In the genomic region with DNA sequence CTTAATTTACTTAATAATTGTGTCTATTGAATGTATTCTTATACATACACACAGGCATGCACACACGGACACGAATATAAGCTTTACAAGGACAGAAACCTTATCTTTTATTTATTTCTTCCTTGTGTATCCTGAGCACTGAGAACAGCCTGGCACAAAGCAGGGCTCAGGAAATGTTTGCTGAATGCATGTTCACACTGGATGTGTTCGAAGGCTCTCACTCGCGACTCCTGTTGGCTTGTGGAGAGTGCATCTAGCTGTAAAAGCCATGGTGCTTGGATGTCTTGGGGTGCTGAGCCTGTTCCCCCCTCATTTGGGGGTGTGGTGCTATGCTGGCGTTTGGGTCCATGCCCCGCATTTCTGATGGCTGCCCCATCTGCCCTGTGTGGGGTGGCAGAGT, we compare ENCODE assay signal across 2 cellular contexts.
TF ChIP-seq lines count a peak whose summit lies in the region.

No MANE protein-coding gene starts in this region.

TF ChIP-seq in A549, 52 proteins besides CTCF, POLR2A, EP300 and RAD21 (continued from another document):
- no peak for TF ChIP-seq TP53 (CRISPR knock-in tag; IDR thresholded peaks at IDR 0.05)
- no peak for TF ChIP-seq TFCP2L1 (CRISPR knock-in tag; IDR thresholded peaks at IDR 0.05)
TF ChIP-seq in A549: peak in this region for 0.

TF ChIP-seq in IMR-90, 13 proteins besides CTCF, POLR2A, EP300 and RAD21 (continued from another document):
- TF ChIP-seq NFE2L2 (IDR thresholded peaks at IDR 0.05; ENCODE audit: low read depth, low read length) (no peak), RFX5 (IDR thresholded peaks at IDR 0.05; ENCODE audit: low read depth, low read length) (no peak), BHLHE40 (IDR thresholded peaks at IDR 0.05; ENCODE audit: low read depth, low read length) (no peak), MXI1 (IDR thresholded peaks at IDR 0.05; ENCODE audit: borderline replicate concordance, low read depth, low read length) (no peak), CHD1 (IDR thresholded peaks at IDR 0.05; ENCODE audit: low read depth, low read length) (no peak), FOS (IDR thresholded peaks at IDR 0.05; ENCODE audit: low read depth, low read length) (no peak), CEBPB (IDR thresholded peaks at IDR 0.05; ENCODE audit: low read depth, low read length) (no peak), RCOR1 (IDR thresholded peaks at IDR 0.05; ENCODE audit: insufficient replicate concordance, low read length) (no peak), ELK1 (IDR thresholded peaks at IDR 0.05; ENCODE audit: borderline replicate concordance, low read depth, low read length) (no peak), MAZ (IDR thresholded peaks at IDR 0.05; ENCODE audit: borderline replicate concordance, low read depth, low read length) (no peak), MAFK (IDR thresholded peaks at IDR 0.05; ENCODE audit: low read depth, low read length) (no peak), SMC3 (IDR thresholded peaks at IDR 0.05; ENCODE audit: low read depth, low read length) (no peak)
